Comparison of ENCODE assay signal across 8 cellular contexts in the genomic region with DNA sequence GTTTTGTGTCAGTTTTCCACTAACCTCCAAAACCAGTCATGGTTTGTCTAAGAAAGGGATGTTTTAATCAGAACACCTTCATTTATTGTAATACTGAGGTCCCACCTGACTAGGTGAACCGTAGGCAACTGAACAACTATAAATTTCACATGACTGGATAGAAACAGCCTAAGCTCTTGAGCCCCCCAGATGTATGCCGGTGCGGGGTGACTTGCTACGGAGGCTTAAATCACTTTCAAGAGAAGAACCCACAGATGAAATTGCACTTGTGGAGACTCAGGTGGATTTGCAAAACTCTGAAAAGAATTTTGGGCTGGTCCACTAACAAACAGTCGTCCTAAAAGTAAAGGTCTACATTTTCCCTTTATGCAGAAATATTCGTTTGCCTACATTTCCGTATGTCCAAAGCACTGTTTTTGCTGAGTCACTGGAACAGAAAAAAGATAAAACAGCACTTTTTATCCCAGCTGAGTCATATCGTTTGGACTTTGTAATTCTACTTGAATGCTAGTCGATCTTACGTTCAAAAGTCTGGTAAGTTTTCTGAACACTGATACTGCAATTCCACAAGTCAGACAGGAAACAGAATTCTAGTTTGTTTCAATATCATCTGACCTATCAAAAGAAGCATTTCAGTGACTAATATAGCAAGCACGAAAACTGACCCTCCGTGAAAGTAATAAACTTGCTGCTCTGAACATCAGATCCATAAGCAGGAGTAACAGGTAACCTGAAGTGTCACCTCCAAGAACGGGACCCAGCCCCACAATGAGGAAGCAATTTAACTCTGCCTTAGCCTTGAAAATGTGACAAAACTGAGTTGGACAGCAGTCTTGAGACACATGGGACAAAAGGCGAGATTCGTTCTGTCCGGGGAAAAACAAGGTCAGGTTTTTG. TPM values are rescaled to one million over a fixed set of nuclear protein-coding genes. Genes with fewer than 3 reads are reported as not detected.
DNase-seq lines count a peak whose midpoint lies in the region; ATAC-seq, FAIRE-seq and TF ChIP-seq lines count a peak whose summit lies in the region.

No MANE protein-coding gene starts in this region.

- H3K4me1 Mint-ChIP-seq in stimulated activated naive B cell treated with anti-CD40 and anti-IgM and Interleukin-4, amounts not matched to agents 10 μg/mL and 1 μg/mL and 100 μg/mL, for 72 hours: peaks cover 29 to 73% of the 10 kb centered on the region in 2 donors
- H3K4me1 Mint-ChIP-seq in CD4-positive, alpha-beta T cell (ENCODE audit: low read depth): peaks cover 45% of the 10 kb centered on the region

- H3K36me3 ChIP-seq in left ventricle myocardium inferior: no peaks in the 10 kb centered on the region

- no peaks in the 10 kb centered on the region for H3K9me3 ChIP-seq in left ventricle myocardium inferior (replicated peaks)
- H3K9me3 ChIP-seq in CD4-positive, alpha-beta T cell (ENCODE audit: control insufficient read depth, low read length): no peaks in the 10 kb centered on the region

- POLR2A ChIA-PET in CD4-positive, alpha-beta T cell (lab: Charles Lee): no interaction called here
- POLR2A ChIA-PET in HEK293T (lab: Yijun Ruan, JAX): no interaction called here

- H3K27ac ChIP-seq in left ventricle myocardium inferior (replicated peaks): peak overlapping the region; percentile 42
- H3K27ac ChIP-seq in CD4-positive, alpha-beta T cell (ENCODE audit: low read depth, low read length): no peak overlapping the region

- H3K9me3 Mint-ChIP-seq in stimulated activated naive B cell treated with anti-CD40 and anti-IgM and Interleukin-4, amounts not matched to agents 10 μg/mL and 1 μg/mL and 100 μg/mL, for 72 hours: no peaks in the 10 kb centered on the region
- H3K9me3 Mint-ChIP-seq in CD4-positive, alpha-beta T cell: no peaks in the 10 kb centered on the region

- H3K27ac Mint-ChIP-seq in stimulated activated naive B cell treated with anti-CD40 and anti-IgM and Interleukin-4, amounts not matched to agents 10 μg/mL and 1 μg/mL and 100 μg/mL, for 72 hours: no peak overlapping the region
- no peak overlapping the region for H3K27ac Mint-ChIP-seq in CD4-positive, alpha-beta T cell

- no peak for DNase-seq in GM18507 (ENCODE audit: extremely low spot score, insufficient read length, low read depth)
- no peak for DNase-seq in left ventricle myocardium inferior
- DNase-seq in stimulated activated naive B cell treated with anti-CD40 and anti-IgM and Interleukin-4, amounts not matched to agents 10 μg/mL and 1 μg/mL and 100 μg/mL, for 72 hours: no peak
- DNase-seq in iPS-NIHi7 (ENCODE audit: extremely low spot score): no peak
- no peak for DNase-seq in CD4-positive, alpha-beta T cell
- DNase-seq in HEK293T (ENCODE audit: extremely low spot score): no peak

- peak; percentile 88 for FAIRE-seq in GM18507 (lab: Jason Lieb, UNC)

- TF ChIP-seq CTCF in WI38 (IDR thresholded peaks at IDR 0.05; ENCODE audit: low read depth, low read length) (no peak), left ventricle myocardium inferior (IDR thresholded peaks at IDR 0.05; ENCODE audit: borderline replicate concordance) (no peak)
- TF ChIP-seq CTCF in CD4-positive, alpha-beta T cell (IDR thresholded peaks at IDR 0.05): no peak

- H3K27me3 ChIP-seq in left ventricle myocardium inferior (ENCODE audit: low read depth): no peaks in the 10 kb centered on the region
- H3K27me3 ChIP-seq in CD4-positive, alpha-beta T cell (ENCODE audit: control insufficient read depth, insufficient read depth, low read length): no peaks in the 10 kb centered on the region

- ATAC-seq in HG03064 (IDR thresholded peaks at IDR 0.05; ENCODE audit: low read depth, unreplicated experiment): peak; percentile 70
- ATAC-seq in stimulated activated naive B cell treated with anti-CD40 and anti-IgM and Interleukin-4, amounts not matched to agents 10 μg/mL and 1 μg/mL and 100 μg/mL, for 72 hours (replicated peaks): peak; percentile 34 to 50
- no peak for ATAC-seq in CD4-positive, alpha-beta T cell (ENCODE audit: poor library complexity)

- no peaks in the 10 kb centered on the region for H3K27me3 Mint-ChIP-seq in stimulated activated naive B cell treated with anti-CD40 and anti-IgM and Interleukin-4, amounts not matched to agents 10 μg/mL and 1 μg/mL and 100 μg/mL, for 72 hours
- H3K27me3 Mint-ChIP-seq in CD4-positive, alpha-beta T cell: no peaks in the 10 kb centered on the region

- intact Hi-C loops in left ventricle myocardium inferior (cut with micrococcal nuclease): no loop called here
- intact Hi-C loops in CD4-positive, alpha-beta T cell (cut with DNase I, micrococcal nuclease): no loop called here

- peaks cover 28% of the 10 kb centered on the region for H3K4me1 ChIP-seq in left ventricle myocardium inferior

- peak overlapping the region; percentile 26 to 60 for H3K4me3 Mint-ChIP-seq in stimulated activated naive B cell treated with anti-CD40 and anti-IgM and Interleukin-4, amounts not matched to agents 10 μg/mL and 1 μg/mL and 100 μg/mL, for 72 hours
- no peak overlapping the region for H3K4me3 Mint-ChIP-seq in CD4-positive, alpha-beta T cell

- peak overlapping the region; percentile 56 for H3K4me3 ChIP-seq in WI38 (ENCODE audit: low read depth, low read length)
- peak overlapping the region; percentile 42 for H3K4me3 ChIP-seq in left ventricle myocardium inferior

- H3K36me3 Mint-ChIP-seq in stimulated activated naive B cell treated with anti-CD40 and anti-IgM and Interleukin-4, amounts not matched to agents 10 μg/mL and 1 μg/mL and 100 μg/mL, for 72 hours: peaks cover 7 to 8% of the 10 kb centered on the region in 2 donors
- no peaks in the 10 kb centered on the region for H3K36me3 Mint-ChIP-seq in CD4-positive, alpha-beta T cell (ENCODE audit: low read depth)

- CTCF ChIA-PET in CD4-positive, alpha-beta T cell (lab: Charles Lee): interaction anchor here (1.5 kb wide), 1 partner anchor 8 kb away, joined by 3 read pairs; no protein-coding TSS in a partner anchor
- CTCF ChIA-PET in HEK293T (lab: Yijun Ruan, JAX): interaction anchor here (1.2 kb wide), 1 partner anchor 11 kb away, joined by 3 read pairs; no protein-coding TSS in a partner anchor

TF ChIP-seq in HEK293T, 16 proteins besides CTCF, POLR2A, EP300 and RAD21:
- TF ChIP-seq BHLHE40 (IDR thresholded peaks at IDR 0.05; ENCODE audit: borderline replicate concordance) (no peak), NFRKB (IDR thresholded peaks at IDR 0.05) (no peak), SP1 (IDR thresholded peaks at IDR 0.05) (no peak), TARDBP (IDR thresholded peaks at IDR 0.05) (no peak), FOXA1 (IDR thresholded peaks at IDR 0.05) (no peak), FOXM1 (IDR thresholded peaks at IDR 0.05; ENCODE audit: borderline replicate concordance) (no peak), LEF1 (IDR thresholded peaks at IDR 0.05; ENCODE audit: borderline replicate concordance) (no peak), ARNT (IDR thresholded peaks at IDR 0.05) (no peak), ZNF384 (IDR thresholded peaks at IDR 0.05) (no peak), HDGF (IDR thresholded peaks at IDR 0.05; ENCODE audit: borderline replicate concordance) (no peak), CTBP1 (IDR thresholded peaks at IDR 0.05; ENCODE audit: borderline replicate concordance) (no peak), L3MBTL2 (conservative IDR thresholded peaks at IDR 0.05) (no peak), ELF4 (IDR thresholded peaks at IDR 0.05) (no peak), FOXK2 (IDR thresholded peaks at IDR 0.05) (no peak), SUZ12 (IDR thresholded peaks at IDR 0.05) (no peak)
- TF ChIP-seq, protein P1, sequence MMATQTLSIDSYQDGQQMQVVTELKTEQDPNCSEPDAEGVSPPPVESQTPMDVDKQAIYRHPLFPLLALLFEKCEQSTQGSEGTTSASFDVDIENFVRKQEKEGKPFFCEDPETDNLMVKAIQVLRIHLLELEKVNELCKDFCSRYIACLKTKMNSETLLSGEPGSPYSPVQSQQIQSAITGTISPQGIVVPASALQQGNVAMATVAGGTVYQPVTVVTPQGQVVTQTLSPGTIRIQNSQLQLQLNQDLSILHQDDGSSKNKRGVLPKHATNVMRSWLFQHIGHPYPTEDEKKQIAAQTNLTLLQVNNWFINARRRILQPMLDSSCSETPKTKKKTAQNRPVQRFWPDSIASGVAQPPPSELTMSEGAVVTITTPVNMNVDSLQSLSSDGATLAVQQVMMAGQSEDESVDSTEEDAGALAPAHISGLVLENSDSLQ (IDR thresholded peaks at IDR 0.05): no peak
TF ChIP-seq in HEK293T: peak in this region for 0.

RNA-seq across cellular contexts. Expression of a gene that starts 18.1 kb away (rescaled TPM):
- 11.5 TPM for total RNA-seq in left ventricle myocardium inferior
- 10 to 100 TPM; 22.4 to 29.3 TPM for total RNA-seq in CD4-positive, alpha-beta T cell
